In the genomic region with DNA sequence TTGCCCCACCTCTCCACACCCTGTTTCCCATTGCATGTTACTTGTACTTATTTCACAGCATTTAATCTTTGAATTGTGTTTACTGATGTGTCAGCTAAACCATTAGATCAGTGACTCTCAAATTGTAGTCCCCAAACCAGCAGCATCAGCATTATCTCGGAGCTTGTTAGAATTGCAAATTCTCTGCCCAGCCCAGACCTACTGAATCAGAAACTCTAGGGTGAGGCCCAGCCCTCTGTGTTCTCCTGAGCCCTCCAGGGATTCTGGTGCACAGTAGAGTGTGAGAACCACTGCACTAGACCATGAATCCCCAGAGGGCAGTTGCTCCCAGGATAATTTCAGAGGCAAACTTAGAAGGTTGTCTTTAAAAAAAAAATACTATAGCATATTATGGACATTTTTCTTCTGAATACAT, we compare ENCODE assay signal across 1 cellular context.
TF ChIP-seq lines count a peak whose summit lies in the region.

No MANE protein-coding gene starts in this region.

TF ChIP-seq in K562, 482 proteins besides CTCF, POLR2A, EP300 and RAD21:
- TF ChIP-seq MAFF (IDR thresholded peaks at IDR 0.05; ENCODE audit: low read length) (peak; percentile 75), ZNF584 (CRISPR knock-in tag; IDR thresholded peaks at IDR 0.05; ENCODE audit: low read depth) (no peak), ZNF780A (CRISPR knock-in tag; IDR thresholded peaks at IDR 0.05) (no peak), ARID2 (IDR thresholded peaks at IDR 0.05) (no peak), HOXB6 (CRISPR knock-in tag; IDR thresholded peaks at IDR 0.05; ENCODE audit: borderline replicate concordance) (no peak), MAFK (IDR thresholded peaks at IDR 0.05; ENCODE audit: low read length) (peak; percentile 74), CBX1 (IDR thresholded peaks at IDR 0.05; ENCODE audit: low read depth) (no peak), SRSF7 (optimal IDR thresholded peaks at IDR 0.05; ENCODE audit: low read depth, low read length) (no peak), HDGF (IDR thresholded peaks at IDR 0.05) (0 out of 2 replicates have a peak, but pooled peaks have one; percentile 41), ZNF316 (IDR thresholded peaks at IDR 0.05) (peak; percentile 97), MAFG (tag; conservative IDR thresholded peaks at IDR 0.05) (peak; percentile 88), BRCA1 (IDR thresholded peaks at IDR 0.05) (no peak), BRCA1 (CRISPR knock-in tag; IDR thresholded peaks at IDR 0.05) (no peak), C11orf30 (IDR thresholded peaks at IDR 0.05; ENCODE audit: low read depth) (peak; percentile 92)
- TF ChIP-seq, protein P1, sequence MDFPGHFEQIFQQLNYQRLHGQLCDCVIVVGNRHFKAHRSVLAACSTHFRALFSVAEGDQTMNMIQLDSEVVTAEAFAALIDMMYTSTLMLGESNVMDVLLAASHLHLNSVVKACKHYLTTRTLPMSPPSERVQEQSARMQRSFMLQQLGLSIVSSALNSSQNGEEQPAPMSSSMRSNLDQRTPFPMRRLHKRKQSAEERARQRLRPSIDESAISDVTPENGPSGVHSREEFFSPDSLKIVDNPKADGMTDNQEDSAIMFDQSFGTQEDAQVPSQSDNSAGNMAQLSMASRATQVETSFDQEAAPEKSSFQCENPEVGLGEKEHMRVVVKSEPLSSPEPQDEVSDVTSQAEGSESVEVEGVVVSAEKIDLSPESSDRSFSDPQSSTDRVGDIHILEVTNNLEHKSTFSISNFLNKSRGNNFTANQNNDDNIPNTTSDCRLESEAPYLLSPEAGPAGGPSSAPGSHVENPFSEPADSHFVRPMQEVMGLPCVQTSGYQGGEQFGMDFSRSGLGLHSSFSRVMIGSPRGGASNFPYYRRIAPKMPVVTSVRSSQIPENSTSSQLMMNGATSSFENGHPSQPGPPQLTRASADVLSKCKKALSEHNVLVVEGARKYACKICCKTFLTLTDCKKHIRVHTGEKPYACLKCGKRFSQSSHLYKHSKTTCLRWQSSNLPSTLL (IDR thresholded peaks at IDR 0.05), result no peak
- TF ChIP-seq, protein P2, sequence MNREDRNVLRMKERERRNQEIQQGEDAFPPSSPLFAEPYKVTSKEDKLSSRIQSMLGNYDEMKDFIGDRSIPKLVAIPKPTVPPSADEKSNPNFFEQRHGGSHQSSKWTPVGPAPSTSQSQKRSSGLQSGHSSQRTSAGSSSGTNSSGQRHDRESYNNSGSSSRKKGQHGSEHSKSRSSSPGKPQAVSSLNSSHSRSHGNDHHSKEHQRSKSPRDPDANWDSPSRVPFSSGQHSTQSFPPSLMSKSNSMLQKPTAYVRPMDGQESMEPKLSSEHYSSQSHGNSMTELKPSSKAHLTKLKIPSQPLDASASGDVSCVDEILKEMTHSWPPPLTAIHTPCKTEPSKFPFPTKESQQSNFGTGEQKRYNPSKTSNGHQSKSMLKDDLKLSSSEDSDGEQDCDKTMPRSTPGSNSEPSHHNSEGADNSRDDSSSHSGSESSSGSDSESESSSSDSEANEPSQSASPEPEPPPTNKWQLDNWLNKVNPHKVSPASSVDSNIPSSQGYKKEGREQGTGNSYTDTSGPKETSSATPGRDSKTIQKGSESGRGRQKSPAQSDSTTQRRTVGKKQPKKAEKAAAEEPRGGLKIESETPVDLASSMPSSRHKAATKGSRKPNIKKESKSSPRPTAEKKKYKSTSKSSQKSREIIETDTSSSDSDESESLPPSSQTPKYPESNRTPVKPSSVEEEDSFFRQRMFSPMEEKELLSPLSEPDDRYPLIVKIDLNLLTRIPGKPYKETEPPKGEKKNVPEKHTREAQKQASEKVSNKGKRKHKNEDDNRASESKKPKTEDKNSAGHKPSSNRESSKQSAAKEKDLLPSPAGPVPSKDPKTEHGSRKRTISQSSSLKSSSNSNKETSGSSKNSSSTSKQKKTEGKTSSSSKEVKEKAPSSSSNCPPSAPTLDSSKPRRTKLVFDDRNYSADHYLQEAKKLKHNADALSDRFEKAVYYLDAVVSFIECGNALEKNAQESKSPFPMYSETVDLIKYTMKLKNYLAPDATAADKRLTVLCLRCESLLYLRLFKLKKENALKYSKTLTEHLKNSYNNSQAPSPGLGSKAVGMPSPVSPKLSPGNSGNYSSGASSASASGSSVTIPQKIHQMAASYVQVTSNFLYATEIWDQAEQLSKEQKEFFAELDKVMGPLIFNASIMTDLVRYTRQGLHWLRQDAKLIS (CRISPR knock-in tag; IDR thresholded peaks at IDR 0.05), result no peak
TF ChIP-seq in K562: peak in this region for 6.
